In genomic region chr13:36344886-36345437, GRCh38 we compare ENCODE assay signal across 7 cellular contexts. TPM values are rescaled to one million over a fixed set of nuclear protein-coding genes. Genes with fewer than 3 reads are reported as not detected.
DNase-seq lines count a peak whose midpoint lies in the region; ATAC-seq, FAIRE-seq and TF ChIP-seq lines count a peak whose summit lies in the region.

No MANE protein-coding gene starts in this region.

- POLR2A ChIA-PET in PC-9 (lab: Charles Lee; ENCODE audit: unreplicated experiment), result no interaction called here

- no peak for DNase-seq in PC-9
- DNase-seq in coronary artery (ENCODE audit: low spot score), result no peak
- no peak for DNase-seq in urothelium cell line (ENCODE audit: low spot score)

- peak overlapping the region; percentile 76 to 83 for H3K9ac ChIP-seq in mucosa of rectum (ENCODE audit: low read depth in 1 of 2, low read length in 2 of 2)

- TF ChIP-seq CTCF in PC-9 (conservative IDR thresholded peaks at IDR 0.05), result no peak
- TF ChIP-seq CTCF in coronary artery (IDR thresholded peaks at IDR 0.05), result no peak

- H3K4me1 ChIP-seq in PC-9 (replicated peaks; ENCODE audit: insufficient read depth), result peaks cover 33% of the 10 kb centered on the region
- peaks cover 0 to 4% of the 10 kb centered on the region in 2 donors for H3K4me1 ChIP-seq in mucosa of rectum (ENCODE audit: control insufficient read depth in 2 of 2, insufficient read depth in 2 of 2, low read length in 2 of 2)

- CTCF ChIA-PET in PC-9 (lab: Charles Lee), result no interaction called here

- peak overlapping the region; percentile 83 for H2AFZ ChIP-seq in PC-9

- no peaks in the 10 kb centered on the region for H4K20me1 ChIP-seq in PC-9 (ENCODE audit: insufficient read depth)

- peak; percentile 46 for ATAC-seq in GM21423 (IDR thresholded peaks at IDR 0.05; ENCODE audit: unreplicated experiment)
- ATAC-seq in HG02642 (IDR thresholded peaks at IDR 0.05; ENCODE audit: poor library complexity, unreplicated experiment), result no peak
- ATAC-seq in GM19467 (IDR thresholded peaks at IDR 0.05; ENCODE audit: unreplicated experiment), result no peak

- TSS peak; percentile 33 for BruUV-seq in PC-9 (replicated peaks; lab: Mats Ljungman, UMichigan)

- H3K9me2 ChIP-seq in PC-9 (ENCODE audit: insufficient read depth), result no peaks in the 10 kb centered on the region

- H3K4me2 ChIP-seq in PC-9, result peak overlapping the region; percentile 84

- intact Hi-C loops in PC-9 (cut with micrococcal nuclease; ENCODE audit: unreplicated experiment), result loop anchor here (2.0 to 5.0 kb wide), 3 partner anchors 48 to 637 kb away; partner anchors contain the start of gene CCDC169

- H3K4me3 ChIP-seq in PC-9 (peak overlapping the region; percentile 92), coronary artery (peak overlapping the region; percentile 91), mucosa of rectum (ENCODE audit: low read length in 2 of 2) (peak overlapping the region; percentile 81)

- FAIRE-seq in urothelium cell line (lab: Jason Lieb, UNC), result no peak

- H3K9me3 ChIP-seq in PC-9 (ENCODE audit: insufficient read depth, low read depth) (no peaks in the 10 kb centered on the region), mucosa of rectum (ENCODE audit: control insufficient read depth in 2 of 2, low read length in 2 of 2) (no peaks in the 10 kb centered on the region)

- H3K36me3 ChIP-seq in PC-9 (ENCODE audit: low read depth) (no peaks in the 10 kb centered on the region), mucosa of rectum (ENCODE audit: control insufficient read depth in 2 of 2, insufficient read depth in 2 of 2, low read length in 2 of 2) (no peaks in the 10 kb centered on the region)

- peaks cover 23% of the 10 kb centered on the region for H3F3A ChIP-seq in PC-9 (ENCODE audit: insufficient read depth, low read depth)

- H3K27me3 ChIP-seq in PC-9 (ENCODE audit: insufficient read depth, low read depth) (no peaks in the 10 kb centered on the region), mucosa of rectum (ENCODE audit: control insufficient read depth in 2 of 2, insufficient read depth in 2 of 2, low read length in 2 of 2) (peaks cover 0 to 6% of the 10 kb centered on the region in 2 donors)

- peaks cover 57% of the 10 kb centered on the region for H3K79me2 ChIP-seq in PC-9 (ENCODE audit: low read depth)

- H3K27ac ChIP-seq in PC-9 (peak overlapping the region; percentile 98), coronary artery (peak overlapping the region; percentile 97 to 99), mucosa of rectum (ENCODE audit: low read depth in 2 of 2, low read length in 2 of 2) (peak overlapping the region; percentile 86 to 94)

RNA-seq across cellular contexts. Expression of gene SPART, which starts 1.2 kb away (rescaled TPM):
- total RNA-seq in PC-9 (2021), result 36.2 and 51.4 TPM in 2 replicates

RNA-seq across cellular contexts. Expression of gene CCDC169, which starts 47.3 kb away (rescaled TPM):
- total RNA-seq in PC-9 (2021), result 6.5 and 6.9 TPM in 2 replicates
